In genomic region chr6:169905041-169905807, GRCh38 we compare ENCODE assay signal across 10 cellular contexts.
DNase-seq lines count a peak whose midpoint lies in the region; ATAC-seq, FAIRE-seq and TF ChIP-seq lines count a peak whose summit lies in the region.
"Had no signal": no experiment of that assay in that cellular context is flagged by ENCODE, and none has a peak within 500 bp of the region (broad histone marks: within the 10 kb centered on the region; RNA-seq: fewer than 3 reads in every experiment).

No MANE protein-coding gene starts in this region.

- no peak for TF ChIP-seq CTCF in hepatocyte (IDR thresholded peaks at IDR 0.05; ENCODE audit: poor library complexity)

- H3K79me2 ChIP-seq in hepatocyte = no peaks in the 10 kb centered on the region

- H3K9me2 ChIP-seq in hepatocyte (replicated peaks; ENCODE audit: insufficient read depth) = no peaks in the 10 kb centered on the region

- WGBS in hepatocyte (ENCODE audit: low lambda C conversion rate, missing lambda C conversion rate) = 86% methylated on average over 20 of the region's 20 CpGs
- 63 to 74% (median 66%) methylated on average over 20 of the region's 20 CpGs for WGBS in small intestine, 3 donors

- H3K4me2 ChIP-seq in hepatocyte = no peak overlapping the region

- no peaks in the 10 kb centered on the region for H3K4me1 ChIP-seq in hepatocyte (ENCODE audit: insufficient read depth)
- no peaks in the 10 kb centered on the region for H3K4me1 ChIP-seq in small intestine (ENCODE audit: control insufficient read depth in 2 of 2, insufficient read depth in 1 of 2, low read depth in 1 of 2, low read length in 1 of 2)

- H3K9me3 ChIP-seq in hepatocyte (ENCODE audit: low read depth) (no peaks in the 10 kb centered on the region), small intestine (ENCODE audit: control insufficient read depth, low read depth) (no peaks in the 10 kb centered on the region)

- no peak overlapping the region for H3K4me3 ChIP-seq in hepatocyte
- no peak overlapping the region for H3K4me3 ChIP-seq in small intestine (ENCODE audit: low read depth in 1 of 2, low read length in 2 of 2)

- H3K27ac ChIP-seq in hepatocyte = no peak overlapping the region
- peak overlapping the region in 1 of 2 donors; percentile 73 for H3K27ac ChIP-seq in small intestine (ENCODE audit: low read depth in 1 of 2, low read length in 1 of 2)

- FAIRE-seq in HTR-8/SVneo (lab: Jason Lieb, UNC) (no peak), small intestine (lab: Jason Lieb, UNC) (no peak)

- H3K27me3 ChIP-seq in hepatocyte = no peaks in the 10 kb centered on the region
- no peaks in the 10 kb centered on the region for H3K27me3 ChIP-seq in small intestine (ENCODE audit: control insufficient read depth in 2 of 2, insufficient read depth in 2 of 2, low read length in 2 of 2)

- H3K36me3 ChIP-seq in hepatocyte (replicated peaks; ENCODE audit: insufficient read depth, low read depth) = no peaks in the 10 kb centered on the region
- no peaks in the 10 kb centered on the region for H3K36me3 ChIP-seq in small intestine (ENCODE audit: control insufficient read depth in 2 of 2, insufficient read depth in 2 of 2, low read length in 2 of 2)

- no peak for ATAC-seq in GM21381 (IDR thresholded peaks at IDR 0.05; ENCODE audit: unreplicated experiment)

- no peaks in the 10 kb centered on the region for H4K20me1 ChIP-seq in hepatocyte (ENCODE audit: insufficient read depth, poor library complexity, severe bottlenecking)

- DNase-seq in HTR-8/SVneo (ENCODE audit: insufficient read length, low spot score) = peak; percentile 32
- DNase-seq in astrocyte of the hippocampus (ENCODE audit: low read depth, low spot score) = peak; percentile 95
- peak; percentile 41 for DNase-seq in hepatocyte (ENCODE audit: low spot score)
- peak; percentile 3 for DNase-seq in small intestine
- DNase-seq in ecto neural progenitor cell (ENCODE audit: low spot score) = no peak
- DNase-seq in NCI-H774 (lab: John Stamatoyannopoulos, UW) = no peak
- DNase-seq: caudate nucleus, GF-D8, occipital lobe had no signal

- H2AFZ ChIP-seq in hepatocyte = no peak overlapping the region

Comparison
In these comparisons a context has a peak if more than half of its experiments do, and no peak if none do; other contexts are left out.
1. DNase-seq: peak in HTR-8/SVneo (single experiment), astrocyte of the hippocampus (single experiment), hepatocyte (single experiment) and small intestine (single experiment); none in ecto neural progenitor cell (single experiment) and NCI-H774 (single experiment).